ENCODE assay signal across 12 cellular contexts in genomic region chr10:124336186-124336585, GRCh38.
DNase-seq lines count a peak whose midpoint lies in the region; ATAC-seq and TF ChIP-seq lines count a peak whose summit lies in the region.
"Had no signal": no experiment of that assay in that cellular context is flagged by ENCODE, and none has a peak within 500 bp of the region (broad histone marks: within the 10 kb centered on the region; RNA-seq: fewer than 3 reads in every experiment).

No MANE protein-coding gene starts in this region.

- H2BK5ac ChIP-seq in mesenchymal stem cell (ENCODE audit: low read depth, low read length, poor library complexity, severe bottlenecking) = no peak overlapping the region

- H3K23ac ChIP-seq in mesenchymal stem cell (ENCODE audit: low read length in 2 of 2) = no peak overlapping the region

- H4K8ac ChIP-seq in mesenchymal stem cell (ENCODE audit: low read length) = no peak overlapping the region

- no peak overlapping the region for H2BK12ac ChIP-seq in mesenchymal stem cell (ENCODE audit: low read length in 2 of 2)

- H3K4ac ChIP-seq in mesenchymal stem cell (ENCODE audit: low read depth in 1 of 2, low read length in 2 of 2) = no peak overlapping the region

- peak; percentile 53 for DNase-seq in EH (ENCODE audit: low read depth)
- no peak for DNase-seq in HCT116 (ENCODE audit: low read depth, low spot score)
- DNase-seq in astrocyte of the spinal cord (ENCODE audit: low read depth, low spot score) = peak; percentile 22
- peak; percentile 38 for DNase-seq in mesenchymal stem cell
- DNase-seq in OCI-M2 (lab: John Stamatoyannopoulos, UW; ENCODE audit: unreplicated experiment) = no peak
- DNase-seq in H4 (ENCODE audit: low spot score) = no peak
- DNase-seq: Caco-2; CD8-positive, alpha-beta memory T cell; HCEC 1CT had no signal

- no peaks in the 10 kb centered on the region for H3K9me2 ChIP-seq in HCT116 (ENCODE audit: insufficient read depth)

- no TSS peak for BruUV-seq in HCT116 (replicated peaks; lab: Mats Ljungman, UMichigan)

- POLR2A ChIA-PET in HCT116 (lab: Charles Lee) = interaction anchor here (0.6 kb wide), 1 partner anchor 16 kb away, joined by 3 read pairs; no protein-coding TSS in a partner anchor

- H3K4me1 ChIP-seq in HCT116 (ENCODE audit: control insufficient read depth in 1 of 2, insufficient read depth in 2 of 2, low read length in 2 of 2) (0 out of 4 replicates have a peak, but pooled peaks cover 0 to 4% of the 10 kb centered on the region in 2 experiments), mesenchymal stem cell (ENCODE audit: control insufficient read depth, insufficient read depth, low read depth, low read length) (peaks cover 22% of the 10 kb centered on the region)
- H3K4me1 ChIP-seq: A549, Caco-2 had no signal

- H2AFZ ChIP-seq in HCT116 (ENCODE audit: low read depth, low read length, poor library complexity, severe bottlenecking) (peak overlapping the region; percentile 1), mesenchymal stem cell (ENCODE audit: low read depth, low read length) (no peak overlapping the region)

- no peak overlapping the region for H2BK120ac ChIP-seq in mesenchymal stem cell (ENCODE audit: low read depth, low read length)

- no peak overlapping the region for H3K9ac ChIP-seq in HCT116 (ENCODE audit: low read length)
- no peak overlapping the region for H3K9ac ChIP-seq in mesenchymal stem cell (ENCODE audit: low read length)

- no peak overlapping the region for H2AK5ac ChIP-seq in mesenchymal stem cell (ENCODE audit: low read length, severe bottlenecking)

- H3K36me3 ChIP-seq in HCT116 (ENCODE audit: control insufficient read depth in 1 of 2, insufficient read depth in 2 of 2, low read length in 2 of 2) = no peaks in the 10 kb centered on the region
- H3K36me3 ChIP-seq in mesenchymal stem cell (ENCODE audit: control insufficient read depth in 1 of 2, insufficient read depth in 2 of 2, low read depth in 1 of 2, low read length in 2 of 2) = no peaks in the 10 kb centered on the region

- TF ChIP-seq CTCF in HCT116 (IDR thresholded peaks at IDR 0.05 in 2 of 3, conservative IDR thresholded peaks at IDR 0.05 in 1 of 3; ENCODE audit: borderline replicate concordance in 1 of 3, insufficient read depth in 1 of 3, low read depth in 2 of 3, low read length in 2 of 3) (no peak), astrocyte of the spinal cord (IDR thresholded peaks at IDR 0.05; ENCODE audit: low read depth, low read length) (no peak)

- H3K27ac ChIP-seq in HCT116 (ENCODE audit: low read depth, low read length) = no peak overlapping the region
- H3K27ac ChIP-seq in mesenchymal stem cell (ENCODE audit: low read length, poor library complexity, severe bottlenecking) = no peak overlapping the region
- H3K27ac ChIP-seq: A549, HL-60 had no signal

- no peak overlapping the region for H3K4me2 ChIP-seq in HCT116 (ENCODE audit: low read length)
- no peak overlapping the region for H3K4me2 ChIP-seq in mesenchymal stem cell (ENCODE audit: low read length, poor library complexity, severe bottlenecking)
- H3K4me2 ChIP-seq: A549 had no signal

- TF ChIP-seq POLR2A in HCT116 (IDR thresholded peaks at IDR 0.05; ENCODE audit: borderline replicate concordance, extremely low read depth, insufficient read depth, insufficient read length) = no peak

- no peaks in the 10 kb centered on the region for H4K20me1 ChIP-seq in HCT116 (ENCODE audit: insufficient read depth)

- H3K79me1 ChIP-seq in mesenchymal stem cell (replicated peaks; ENCODE audit: low read length, poor library complexity, severe bottlenecking) = no peaks in the 10 kb centered on the region

- no peaks in the 10 kb centered on the region for H3K27me3 ChIP-seq in HCT116 (ENCODE audit: insufficient read depth, low read length)
- H3K27me3 ChIP-seq in mesenchymal stem cell (ENCODE audit: control insufficient read depth in 1 of 2, insufficient read depth in 1 of 2, low read length in 2 of 2) = no peaks in the 10 kb centered on the region

- no peak for TF ChIP-seq RAD21 in HCT116 (IDR thresholded peaks at IDR 0.05; ENCODE audit: low read depth)

- intact Hi-C loops in HCT116 (cut with micrococcal nuclease) = no loop called here

- ATAC-seq in HCT116 (no peak), GM21423 (IDR thresholded peaks at IDR 0.05; ENCODE audit: unreplicated experiment) (no peak)
- ATAC-seq: A549 had no signal

- 45% methylated on average over 2 of the region's 2 CpGs for WGBS in mesenchymal stem cell

- RAD21 ChIA-PET in HCT116 (lab: Charles Lee; ENCODE audit: low non-redundant PET in 1 of 2, low total read pairs in 2 of 2, uncharacterized antibody in 2 of 2, unreplicated experiment in 2 of 2) = no interaction called here

- H3K9me3 ChIP-seq in HCT116 (ENCODE audit: control insufficient read depth in 1 of 2, insufficient read depth in 1 of 2, low read depth in 1 of 2, low read length in 2 of 2) (no peaks in the 10 kb centered on the region), mesenchymal stem cell (ENCODE audit: control insufficient read depth, low read length) (peaks cover 7% of the 10 kb centered on the region)
- H3K9me3 ChIP-seq: Caco-2 had no signal

- no peak overlapping the region for H3K14ac ChIP-seq in mesenchymal stem cell (ENCODE audit: low read length in 2 of 2)

- CTCF ChIA-PET in HCT116 (lab: Charles Lee) = no interaction called here

- H3K18ac ChIP-seq in mesenchymal stem cell (ENCODE audit: low read depth in 1 of 2, low read length in 2 of 2) = no peak overlapping the region

- in situ Hi-C loops in astrocyte of the spinal cord (cut with HindIII; ENCODE audit: low sequenced_read_pairs) = no loop called here

- H4K91ac ChIP-seq in mesenchymal stem cell (ENCODE audit: low read length) = no peak overlapping the region

- no peaks in the 10 kb centered on the region for H3K79me2 ChIP-seq in HCT116 (ENCODE audit: insufficient read depth, low read length)

- H3K4me3 ChIP-seq in HCT116 (replicated peaks in 1 of 2; ENCODE audit: low read depth in 1 of 2, low read length in 2 of 2) = no peak overlapping the region
- no peak overlapping the region for H3K4me3 ChIP-seq in astrocyte of the spinal cord (ENCODE audit: low read depth, low read length)
- H3K4me3 ChIP-seq in mesenchymal stem cell (ENCODE audit: insufficient read depth in 1 of 2, low read depth in 1 of 2, low read length in 2 of 2) = no peak overlapping the region
- H3K4me3 ChIP-seq: A549 had no signal

- H2BK15ac ChIP-seq in mesenchymal stem cell (ENCODE audit: low read depth, poor library complexity, severe bottlenecking) = no peak overlapping the region

TF ChIP-seq in HCT116, 20 proteins besides CTCF, POLR2A, EP300 and RAD21 (continues in another document):
- TF ChIP-seq CBX3 (IDR thresholded peaks at IDR 0.05; ENCODE audit: low read depth) (no peak), YY1 (IDR thresholded peaks at IDR 0.05; ENCODE audit: extremely low read depth, insufficient replicate concordance, low read depth, low read length) (no peak), ZFX (IDR thresholded peaks at IDR 0.05) (no peak), EGR1 (IDR thresholded peaks at IDR 0.05; ENCODE audit: low read depth) (no peak), CEBPB (IDR thresholded peaks at IDR 0.05; ENCODE audit: low read depth) (no peak), EZH2phosphoT487 (IDR thresholded peaks at IDR 0.05; ENCODE audit: borderline replicate concordance) (no peak), JUND (IDR thresholded peaks at IDR 0.05) (no peak), SRF (IDR thresholded peaks at IDR 0.05; ENCODE audit: low read depth) (no peak), ZNF274 (IDR thresholded peaks at IDR 0.05; ENCODE audit: low read depth, low read length) (no peak), EZH2 (IDR thresholded peaks at IDR 0.05) (no peak), FOSL1 (IDR thresholded peaks at IDR 0.05; ENCODE audit: low read depth) (no peak), SP1 (IDR thresholded peaks at IDR 0.05; ENCODE audit: low read depth) (no peak), ATF3 (IDR thresholded peaks at IDR 0.05) (no peak), SIN3A (IDR thresholded peaks at IDR 0.05; ENCODE audit: low read depth) (no peak), MAX (IDR thresholded peaks at IDR 0.05) (no peak), TCF7L2 (IDR thresholded peaks at IDR 0.05; ENCODE audit: borderline replicate concordance, extremely low read depth, insufficient read depth, insufficient read length) (no peak), ZBTB33 (IDR thresholded peaks at IDR 0.05; ENCODE audit: extremely low read depth, insufficient replicate concordance, low read length) (no peak), POLR2AphosphoS5 (IDR thresholded peaks at IDR 0.05; ENCODE audit: low read depth, low read length) (no peak), ELF1 (IDR thresholded peaks at IDR 0.05; ENCODE audit: borderline replicate concordance, low read depth) (no peak)

Comparison
In these comparisons a context has a peak if more than half of its experiments do, and no peak if none do; other contexts are left out.
1. DNase-seq: peak in EH (single experiment), astrocyte of the spinal cord (single experiment) and mesenchymal stem cell (single experiment); none in HCT116 (single experiment), OCI-M2 (single experiment) and H4 (single experiment).